Comparison of ENCODE assay signal across 10 cellular contexts in genomic region chr4:89294583-89295244, GRCh38. TPM values are rescaled to one million over a fixed set of nuclear protein-coding genes. Genes with fewer than 3 reads are reported as not detected.
DNase-seq lines count a peak whose midpoint lies in the region; ATAC-seq, FAIRE-seq and TF ChIP-seq lines count a peak whose summit lies in the region.
"Had no signal": no experiment of that assay in that cellular context is flagged by ENCODE, and none has a peak within 500 bp of the region (broad histone marks: within the 10 kb centered on the region; RNA-seq: fewer than 3 reads in every experiment).

No MANE protein-coding gene starts in this region.

- ATAC-seq in GM19455 (IDR thresholded peaks at IDR 0.05; ENCODE audit: unreplicated experiment) (peak; percentile 78), HG03439 (IDR thresholded peaks at IDR 0.05; ENCODE audit: unreplicated experiment) (peak; percentile 75), GM12878 (peak; percentile 84), psoas muscle (no peak)
- ATAC-seq: HCT116 had no signal

- H3K36me3 ChIP-seq in GM12878 (ENCODE audit: control insufficient read depth in 2 of 2, insufficient read depth in 2 of 2, low read length in 1 of 2), result no peaks in the 10 kb centered on the region
- no peaks in the 10 kb centered on the region for H3K36me3 ChIP-seq in psoas muscle (ENCODE audit: insufficient read depth in 1 of 2, low read depth in 1 of 2)
- H3K36me3 ChIP-seq in trophoblast cell (ENCODE audit: control insufficient read depth in 1 of 2, insufficient read depth in 2 of 2, low read length in 2 of 2), result no peaks in the 10 kb centered on the region
- H3K36me3 ChIP-seq: neutrophil had no signal

- no peak overlapping the region for H4K91ac ChIP-seq in trophoblast cell (ENCODE audit: low read depth, low read length)

- H3K4me2 ChIP-seq in GM12878 (ENCODE audit: control insufficient read depth, insufficient read depth) (no peak overlapping the region; the same call in 1 of the 2 replicates), trophoblast cell (ENCODE audit: low read length) (no peak overlapping the region)

- no peak overlapping the region for H3K18ac ChIP-seq in trophoblast cell (ENCODE audit: low read length)

- no peak overlapping the region for H2BK120ac ChIP-seq in trophoblast cell (ENCODE audit: insufficient read depth, low read length, poor library complexity)

- H2BK12ac ChIP-seq in trophoblast cell (ENCODE audit: low read length), result no peak overlapping the region

- no peak overlapping the region for H3K23ac ChIP-seq in trophoblast cell (ENCODE audit: low read length)

- FAIRE-seq in GM12878 (lab: Jason Lieb, UNC), result peak; percentile 76

- no peak overlapping the region for H2AK5ac ChIP-seq in trophoblast cell (ENCODE audit: low read length)

- SMC1A ChIA-PET in GM12878 (lab: Charles Lee; ENCODE audit: uncharacterized antibody, unreplicated experiment), result interaction anchor here (0.8 to 2.0 kb wide), 6 partner anchors 9 to 214 kb away, joined by 3 to 5 read pairs (median 4); no protein-coding TSS in a partner anchor

- no peak overlapping the region for H2BK5ac ChIP-seq in trophoblast cell (ENCODE audit: low read depth, low read length, poor library complexity)

- H2AFZ ChIP-seq in GM12878 (ENCODE audit: control insufficient read depth, low read depth, low read length) (no peak overlapping the region), trophoblast cell (ENCODE audit: insufficient read depth, low read length, poor library complexity) (no peak overlapping the region)

- POLR2A ChIA-PET in GM12878 (lab: Charles Lee), result no interaction called here

- no peak overlapping the region for H3K14ac ChIP-seq in trophoblast cell (ENCODE audit: low read length)

- peak; percentile 25 for DNase-seq in DMS53 treated with DMSO at 0.1 percent for 48 hours (lab: John Stamatoyannopoulos, UW; ENCODE audit: unreplicated experiment)
- DNase-seq in GM12878 (ENCODE audit: low read depth, low spot score), result no peak
- no peak for DNase-seq in NCI-H1092 (lab: John Stamatoyannopoulos, UW)
- no peak for DNase-seq in NCI-H526 treated with DMSO at 0.1 percent for 48 hours (lab: John Stamatoyannopoulos, UW)
- no peak for DNase-seq in psoas muscle
- DNase-seq in trophoblast cell, result no peak

- no peak for TF ChIP-seq CTCF in GM12878 (IDR thresholded peaks at IDR 0.05 in 2 of 3, conservative IDR thresholded peaks at IDR 0.05 in 1 of 3; ENCODE audit: control insufficient read depth in 2 of 3, extremely low read depth in 1 of 3, insufficient read depth in 1 of 3, low read depth in 3 of 3, low read length in 3 of 3)
- no peak for TF ChIP-seq CTCF in psoas muscle (IDR thresholded peaks at IDR 0.05)

- peaks cover 8% of the 10 kb centered on the region; the same call in 1 of the 2 replicates for H3K4me1 ChIP-seq in GM12878 (ENCODE audit: control insufficient read depth, insufficient read depth, low read length)
- no peaks in the 10 kb centered on the region for H3K4me1 ChIP-seq in psoas muscle
- H3K4me1 ChIP-seq in trophoblast cell (ENCODE audit: control insufficient read depth in 1 of 2, insufficient read depth in 2 of 2, low read length in 2 of 2), result peaks cover 0 to 2% of the 10 kb centered on the region in 2 experiments

- intact Hi-C loops in GM12878 (cut with micrococcal nuclease; ENCODE audit: unreplicated experiment) (no loop called here), psoas muscle (cut with DNase I) (no loop called here)

- H3K4me3 ChIP-seq in GM12878 (no peak overlapping the region), psoas muscle (no peak overlapping the region), trophoblast cell (ENCODE audit: low read depth, low read length) (no peak overlapping the region)

- H3K79me2 ChIP-seq in GM12878 (ENCODE audit: control insufficient read depth, insufficient read depth, low read length) (no peaks in the 10 kb centered on the region), trophoblast cell (ENCODE audit: control insufficient read depth, insufficient read depth, low read length, poor library complexity) (no peaks in the 10 kb centered on the region)

- no peak overlapping the region for H4K8ac ChIP-seq in trophoblast cell (ENCODE audit: low read depth, low read length)

- no peaks in the 10 kb centered on the region; the same call in 2 of the 3 replicates for H3K9me3 ChIP-seq in GM12878 (replicated peaks; ENCODE audit: control insufficient read depth, insufficient read depth, low read length)
- H3K9me3 ChIP-seq in psoas muscle, result no peaks in the 10 kb centered on the region
- H3K9me3 ChIP-seq in trophoblast cell (ENCODE audit: insufficient read depth, low read depth, low read length), result no peaks in the 10 kb centered on the region
- H3K9me3 ChIP-seq: neutrophil had no signal

- no peaks in the 10 kb centered on the region for H4K20me1 ChIP-seq in GM12878 (ENCODE audit: control insufficient read depth, insufficient read depth)

- H3K9ac ChIP-seq in GM12878 (ENCODE audit: control insufficient read depth, insufficient read depth, low read length), result no peak overlapping the region
- H3K9ac ChIP-seq in trophoblast cell (ENCODE audit: low read length), result no peak overlapping the region

- WGBS in GM12878 (ENCODE audit: insufficient coverage, insufficient replicate concordance, low lambda C conversion rate, missing lambda C conversion rate), result 2% methylated on average over 4 of the region's 4 CpGs
- WGBS in psoas muscle, 3 donors, result 60 to 62% (median 62%) methylated on average over 4 of the region's 4 CpGs
- WGBS in trophoblast cell (ENCODE audit: extremely low coverage, insufficient coverage, insufficient read length), result no CpG with 5 or more reads among the region's 4 CpGs

- H3K27me3 ChIP-seq in GM12878 (replicated peaks in 1 of 2; ENCODE audit: control insufficient read depth in 2 of 2, insufficient read depth in 2 of 2, low read length in 1 of 2) (peaks cover 0 to 2% of the 10 kb centered on the region in 2 experiments; a peak in 1 of 4 replicates), psoas muscle (ENCODE audit: insufficient read depth in 3 of 3, low read length in 2 of 3) (no peaks in the 10 kb centered on the region), trophoblast cell (ENCODE audit: insufficient read depth, low read length) (no peaks in the 10 kb centered on the region)
- H3K27me3 ChIP-seq: neutrophil had no signal

- BruUV-seq in GM12878 (replicated peaks; lab: Mats Ljungman, UMichigan), result no TSS peak

- RAD21 ChIA-PET in GM12878 (lab: Charles Lee; ENCODE audit: unreplicated experiment), result interaction anchor here (0.6 to 1.9 kb wide), 4 partner anchors 9 to 239 kb away, joined by 3 to 6 read pairs (median 4); no protein-coding TSS in a partner anchor

- no peak for TF ChIP-seq RAD21 in GM12878 (IDR thresholded peaks at IDR 0.05; ENCODE audit: insufficient read depth, low read depth, low read length)

- TF ChIP-seq EP300 in GM12878 (IDR thresholded peaks at IDR 0.05; ENCODE audit: borderline replicate concordance in 1 of 2, control insufficient read depth in 1 of 2, low read depth in 2 of 2, low read length in 2 of 2), result peak in 1 of 2 experiments; percentile 16; a peak in 1 of 4 replicates

- H4K12ac ChIP-seq in trophoblast cell (ENCODE audit: low read depth, low read length), result no peak overlapping the region

- no peak for TF ChIP-seq POLR2A in GM12878 (IDR thresholded peaks at IDR 0.05; ENCODE audit: low read depth, low read length)

- H3K27ac ChIP-seq in GM12878 (ENCODE audit: control insufficient read depth, insufficient read depth) (no peak overlapping the region), psoas muscle (no peak overlapping the region), trophoblast cell (ENCODE audit: low read depth, low read length) (no peak overlapping the region)
- H3K27ac ChIP-seq: neutrophil had no signal

- no peak overlapping the region for H3K4ac ChIP-seq in trophoblast cell (ENCODE audit: low read depth, low read length)

- in situ Hi-C loops in GM12878 (cut with MboI), result no loop called here

- no peaks in the 10 kb centered on the region for H3K79me1 ChIP-seq in trophoblast cell (ENCODE audit: low read length)

- CTCF ChIA-PET in GM12878 (lab: Yijun Ruan, JAX), result interaction anchor here (0.9 to 1.5 kb wide), 3 partner anchors 10 to 39 kb away, joined by 4 to 7 read pairs (median 4); no protein-coding TSS in a partner anchor

TF ChIP-seq in GM12878, 131 proteins besides CTCF, POLR2A, EP300 and RAD21 (continues in another document):
- no peak for TF ChIP-seq CBX5 (IDR thresholded peaks at IDR 0.05; ENCODE audit: low read depth)
- no peak for TF ChIP-seq HSF1 (IDR thresholded peaks at IDR 0.05; ENCODE audit: low read depth, low read length)

RNA-seq across cellular contexts. Expression of gene GPRIN3, which starts 12.9 kb away (rescaled TPM):
- not detected in 2 replicates for total RNA-seq in GM12878 (2013; cell fraction: nucleolus; rRNA removed)
- total RNA-seq in GM12878 (2014; rRNA removed) (not detected in 2 replicates), GM12878 (2014; rRNA removed; fragmentation: Illumina TruSeq; extraction: Trizol) (not detected in 2 replicates), GM12878 (2021) (0.03 and 0.05 TPM in 2 replicates), psoas muscle (1 to 10 TPM; 1.2 to 3.0 (median 1.5) TPM)
- 0.04 TPM for polyA plus RNA-seq in GM12878 (2011; ENCODE audit: low read depth)
- polyA plus RNA-seq in GM12878 (2011; rRNA removed) (under 0.01 TPM in 2 replicates), GM12878 (2014; fragmentation: Illumina TruSeq; extraction: Trizol) (under 0.01 TPM in 1 of 2 replicates, not detected in the other), GM12878 (2014; fragmentation: Nextera tagmentation; extraction: Ambion mirVana) (not detected), GM12878 (2014; rRNA removed) (not detected in 2 replicates), GM12878 (2016; fragmentation: Nextera tagmentation; extraction: Ambion mirVana) (under 1 TPM in 1 of 2 experiments, not detected in 1; 0.01 TPM), psoas muscle (under 1 TPM; 0.30 to 0.58 (median 0.49) TPM)
- under 0.01 TPM in 1 of 2 replicates, not detected in the other for polyA plus RNA-seq in GM12878 (2011; cell fraction: cytosol; rRNA removed)
- 0.01 TPM in 1 of 2 replicates, not detected in the other for polyA plus RNA-seq in GM12878 (2011; cell fraction: nucleus; rRNA removed)
- 0.01 and 0.04 TPM in 2 replicates for polyA plus RNA-seq in GM12878 (2012)
- polyA minus RNA-seq in GM12878 (2011; rRNA and poly(A)+ RNA removed), result 0.05 TPM in 1 of 2 replicates, not detected in the other
- polyA minus RNA-seq in GM12878 (2011; cell fraction: cytosol; rRNA and poly(A)+ RNA removed), result not detected in 2 replicates
- polyA minus RNA-seq in GM12878 (2011; cell fraction: nucleus; rRNA and poly(A)+ RNA removed), result not detected in 2 replicates
- 0.19 TPM in 2 replicates for polyA plus RNA-seq in trophoblast cell (2013)

Comparison
In these comparisons a context has a peak if more than half of its experiments do, and no peak if none do; other contexts are left out.
1. ATAC-seq: peak in GM19455 (single experiment), HG03439 (single experiment) and GM12878 (single experiment); none in psoas muscle (0 of 4).